ENCODE assay signal across 21 cellular contexts in the genomic region with DNA sequence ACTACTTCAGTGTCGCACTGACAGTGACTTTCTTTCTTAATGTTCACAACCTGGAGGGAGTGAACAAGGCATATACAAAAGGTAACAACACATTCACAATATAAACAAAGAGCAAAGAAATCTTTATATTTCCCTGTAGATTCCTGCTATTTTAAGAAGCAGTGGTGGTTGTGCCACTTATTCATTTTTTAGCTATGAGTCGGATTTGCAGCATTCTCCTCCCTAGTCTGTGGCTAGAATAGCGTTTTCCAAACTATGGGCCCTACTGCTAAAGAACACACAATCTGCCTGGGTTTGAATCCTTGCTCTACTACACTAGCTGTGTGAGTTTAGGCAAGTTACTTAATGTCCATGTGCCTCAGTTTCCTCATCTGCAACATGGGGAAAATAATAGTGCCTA. TPM values are rescaled to one million over a fixed set of nuclear protein-coding genes. Genes with fewer than 3 reads are reported as not detected.
A peak's percentile ranks its signal among the peaks of the same experiment; 100 is the strongest.
DNase-seq lines count a peak whose midpoint lies in the region; ATAC-seq lines count a peak whose summit lies in the region.
"Had no signal": no experiment of that assay in that cellular context is flagged by ENCODE, and none has a peak within 500 bp of the region (broad histone marks: within the 10 kb centered on the region; RNA-seq: fewer than 3 reads in every experiment).

No MANE protein-coding gene starts in this region.

- no peaks in the 10 kb centered on the region for H3K36me3 ChIP-seq in HAP-1 (replicated peaks)
- H3K36me3 ChIP-seq: upper lobe of right lung had no signal

- H3K9me3 ChIP-seq in HAP-1: no peaks in the 10 kb centered on the region
- H3K9me3 ChIP-seq: upper lobe of right lung had no signal

- ATAC-seq in GM18861 (IDR thresholded peaks at IDR 0.05; ENCODE audit: unreplicated experiment) (no peak), GM18907 (IDR thresholded peaks at IDR 0.05; ENCODE audit: unreplicated experiment) (no peak)
- ATAC-seq: natural killer cell, upper lobe of right lung had no signal

- no peak overlapping the region for H3K4me3 ChIP-seq in HAP-1
- H3K4me3 ChIP-seq: skin epidermis, upper lobe of right lung had no signal

- H3K27me3 ChIP-seq in HAP-1 (ENCODE audit: low read depth): peaks cover 10% of the 10 kb centered on the region
- H3K27me3 ChIP-seq: upper lobe of right lung had no signal

- peaks cover 5% of the 10 kb centered on the region for H3K4me1 ChIP-seq in HAP-1
- H3K4me1 ChIP-seq: upper lobe of right lung had no signal

- peak; percentile 50 for DNase-seq in AG08395 (ENCODE audit: low spot score)
- DNase-seq in LHCN-M2 (ENCODE audit: low read depth): peak; percentile 44
- DNase-seq in astrocyte of the hippocampus (ENCODE audit: low read depth, low spot score): peak; percentile 45
- peak; percentile 41 for DNase-seq in iris pigment epithelial cell (ENCODE audit: low read depth)
- no peak for DNase-seq in activated CD8-positive, alpha-beta memory T cell treated with anti-CD3 and anti-CD28 coated beads for 24 hours
- no peak for DNase-seq in HAP-1 (ENCODE audit: low spot score in 2 of 2)
- DNase-seq: activated CD4-positive, alpha-beta T cell treated with anti-CD3 and anti-CD28 coated beads for 48 hours; activated CD8-positive, alpha-beta memory T cell treated with anti-CD3 and anti-CD28 coated beads, Interleukin-2, amount 50 U/mL, for 48 hours; activated effector memory CD4-positive, alpha-beta T cell treated with anti-CD3 and anti-CD28 coated beads, Interleukin-2, amount 50 U/mL, for 16 hours; effector CD8-positive, alpha-beta T cell; H9; hypothalamus; KBM-7; mesendoderm; natural killer cell; Right ventricle myocardium superior; stimulated activated CD4-positive, alpha-beta T cell treated with anti-CD3 and anti-CD28 coated beads, Interleukin-4, amount 100 ng/mL, for 1 hour; upper lobe of right lung had no signal

- in situ Hi-C loops in HAP-1 (cut with MboI; ENCODE audit: low sequenced_read_pairs): no loop called here

RNA-seq across cellular contexts. Expression of a gene that starts 18.6 kb away (rescaled TPM):
- 14.6 and 18.7 TPM in 2 replicates for total RNA-seq in LHCN-M2 (2014; rRNA removed)
- polyA plus RNA-seq in LHCN-M2 (2012): 2.2 TPM

Comparison
In these comparisons a context has a peak if more than half of its experiments do, and no peak if none do; other contexts are left out.
1. DNase-seq: peak in AG08395 (single experiment), LHCN-M2 (single experiment), astrocyte of the hippocampus (single experiment) and iris pigment epithelial cell (single experiment); none in activated CD8-positive, alpha-beta memory T cell treated with anti-CD3 and anti-CD28 coated beads for 24 hours (single experiment) and HAP-1 (0 of 2).